8 cellular contexts compared by ENCODE assay signal in genomic region chr11:4607782-4608666, GRCh38. TPM values are rescaled to one million over a fixed set of nuclear protein-coding genes. Genes with fewer than 3 reads are reported as not detected.
A peak's percentile ranks its signal among the peaks of the same experiment; 100 is the strongest.
DNase-seq lines count a peak whose midpoint lies in the region; ATAC-seq and TF ChIP-seq lines count a peak whose summit lies in the region.

Gene TRIM68 (minus strand): TSS chr11:4608231. CDS start chr11:4605504, 2,727 bp downstream.

- peak within 1 kb of the TSS; percentile 77 for H3K4me3 Mint-ChIP-seq in WTC11

- 4 to 6% (median 5%) methylated on average over 31 to 43 of the region's 43 CpGs for WGBS in spleen, 5 donors

- POLR2A ChIA-PET in WTC11 (lab: Charles Lee) = interaction anchor here (0.7 to 1.0 kb wide), 3 partner anchors 9 to 1201 kb away, joined by 3 read pairs; no protein-coding TSS in a partner anchor

- intact Hi-C loops in spleen (cut with DNase I; ENCODE audit: low total_unique reads) = no loop called here

- peak; percentile 99 for ATAC-seq in HG03066 (IDR thresholded peaks at IDR 0.05; ENCODE audit: low read depth, unreplicated experiment)
- peak; percentile 98 for ATAC-seq in WTC11

- H3K9me3 Mint-ChIP-seq in WTC11 = peaks cover 6% of the 10 kb centered on the region; the same call in 1 of the 2 replicates

- peaks cover 8 to 45% (median 26%) of the 10 kb centered on the region in 6 donors for H3K4me1 ChIP-seq in spleen

- H3K27me3 ChIP-seq in spleen (replicated peaks in 1 of 7) = no peaks in the 10 kb centered on the region

- no peaks in the 10 kb centered on the region; the same call in 1 of the 2 replicates for H3K36me3 Mint-ChIP-seq in WTC11

- H3K4me3 ChIP-seq in spleen = peak within 1 kb of the TSS; percentile 60 to 83 (median 70)

- no peaks in the 10 kb centered on the region for H3K9me3 ChIP-seq in spleen

- peak; percentile 70 for TF ChIP-seq POLR2A in GM18526 (IDR thresholded peaks at IDR 0.05; ENCODE audit: extremely low read depth, insufficient read length)
- peak in 1 of 3 donors; percentile 59 for TF ChIP-seq POLR2A in spleen (IDR thresholded peaks at IDR 0.05)

- DNase-seq in 8988T (peak; percentile 85), NCI-H2196 treated with DMSO at 0.1 percent for 48 hours (lab: John Stamatoyannopoulos, UW; ENCODE audit: unreplicated experiment) (peak; percentile 94), WTC11 (ENCODE audit: low spot score) (peak; percentile 95), caudate nucleus (lab: John Stamatoyannopoulos, UW) (peak; percentile 67 to 98 (median 95)), iPS-NIHi7 (ENCODE audit: extremely low spot score) (peak; percentile 99), spleen (peak; percentile 98)

- peaks cover 19% of the 10 kb centered on the region for H3K27me3 Mint-ChIP-seq in WTC11 (ENCODE audit: low read depth)

- H3K36me3 ChIP-seq in spleen = peaks cover 3 to 25% (median 16%) of the 10 kb centered on the region in 6 donors

- H3K27ac Mint-ChIP-seq in WTC11 = peak within 1 kb of the TSS; percentile 45

- CTCF ChIA-PET in WTC11 (lab: Charles Lee) = interaction anchor here (0.6 to 2.7 kb wide), 6 partner anchors 10 to 421 kb away, joined by 3 to 18 read pairs (median 5); partner anchors contain the start of gene OR51D1

- H3K4me1 Mint-ChIP-seq in WTC11 = peaks cover 9% of the 10 kb centered on the region

- TF ChIP-seq CTCF in WTC11 (IDR thresholded peaks at IDR 0.05) (no peak), spleen (IDR thresholded peaks at IDR 0.05 in 8 of 11, conservative IDR thresholded peaks at IDR 0.05 in 3 of 11) (peak in 2 of 11 experiments; percentile 18 to 19)

- H3K27ac ChIP-seq in caudate nucleus (ENCODE audit: low read depth, low read length) = peak within 1 kb of the TSS; percentile 79
- peak within 1 kb of the TSS; percentile 77 to 94 (median 90) for H3K27ac ChIP-seq in spleen

TF ChIP-seq in WTC11, 78 proteins besides CTCF, POLR2A, EP300 and RAD21 (continues in another document):
- TF ChIP-seq FOXP1 (CRISPR knock-in tag; IDR thresholded peaks at IDR 0.05; ENCODE audit: borderline replicate concordance) = 0 out of 2 replicates have a peak, but pooled peaks have one; percentile 29
- TF ChIP-seq PREB (CRISPR knock-in tag; IDR thresholded peaks at IDR 0.05; ENCODE audit: borderline replicate concordance) = no peak
- TF ChIP-seq RORB (CRISPR knock-in tag; IDR thresholded peaks at IDR 0.05) = no peak
- TF ChIP-seq RELA (CRISPR knock-in tag; IDR thresholded peaks at IDR 0.05; ENCODE audit: borderline replicate concordance) = no peak
- TF ChIP-seq MXD4 (CRISPR knock-in tag; IDR thresholded peaks at IDR 0.05; ENCODE audit: borderline replicate concordance) = no peak
- 0 out of 2 replicates have a peak, but pooled peaks have one; percentile 29 for TF ChIP-seq ZNF416 (CRISPR knock-in tag; IDR thresholded peaks at IDR 0.05)
- no peak for TF ChIP-seq ZNF512 (CRISPR knock-in tag; IDR thresholded peaks at IDR 0.05; ENCODE audit: borderline replicate concordance)
- TF ChIP-seq CREM (CRISPR knock-in tag; IDR thresholded peaks at IDR 0.05) = no peak
- no peak for TF ChIP-seq E2F1 (CRISPR knock-in tag; IDR thresholded peaks at IDR 0.05)
- peak; percentile 35; the same call in 1 of the 2 replicates for TF ChIP-seq ARID4B (CRISPR knock-in tag; IDR thresholded peaks at IDR 0.05; ENCODE audit: borderline replicate concordance)
- no peak for TF ChIP-seq SMAD3 (CRISPR knock-in tag; IDR thresholded peaks at IDR 0.05; ENCODE audit: borderline replicate concordance)
- no peak for TF ChIP-seq NR2C2 (CRISPR knock-in tag; IDR thresholded peaks at IDR 0.05)
- no peak for TF ChIP-seq ZNF121 (CRISPR knock-in tag; IDR thresholded peaks at IDR 0.05)
- no peak for TF ChIP-seq NR1H2 (CRISPR knock-in tag; IDR thresholded peaks at IDR 0.05)
- no peak for TF ChIP-seq HMGA2 (CRISPR knock-in tag; IDR thresholded peaks at IDR 0.05)
- TF ChIP-seq USF1 (CRISPR knock-in tag; IDR thresholded peaks at IDR 0.05) = no peak
- TF ChIP-seq ZNF425 (CRISPR knock-in tag; conservative IDR thresholded peaks at IDR 0.05) = no peak

RNA-seq across cellular contexts. Expression of gene TRIM68, which starts in this region (rescaled TPM):
- total RNA-seq in WTC11 (2021) (8.2 to 10.7 TPM (median 8.7 TPM) in 3 replicates), spleen (10 to 100 TPM; 12.2 to 22.9 (median 19.5) TPM)
- 1 to 10 TPM; 3.4 to 7.2 (median 4.0) TPM for polyA plus RNA-seq in spleen

Comparison
In these comparisons a context has a peak if more than half of its experiments do, and no peak if none do; other contexts are left out.
1. Peak in every context shown above with its lines: DNase-seq, ATAC-seq, H3K4me3 ChIP-seq and H3K27ac ChIP-seq.